39 cellular contexts compared by ENCODE assay signal in the genomic region with DNA sequence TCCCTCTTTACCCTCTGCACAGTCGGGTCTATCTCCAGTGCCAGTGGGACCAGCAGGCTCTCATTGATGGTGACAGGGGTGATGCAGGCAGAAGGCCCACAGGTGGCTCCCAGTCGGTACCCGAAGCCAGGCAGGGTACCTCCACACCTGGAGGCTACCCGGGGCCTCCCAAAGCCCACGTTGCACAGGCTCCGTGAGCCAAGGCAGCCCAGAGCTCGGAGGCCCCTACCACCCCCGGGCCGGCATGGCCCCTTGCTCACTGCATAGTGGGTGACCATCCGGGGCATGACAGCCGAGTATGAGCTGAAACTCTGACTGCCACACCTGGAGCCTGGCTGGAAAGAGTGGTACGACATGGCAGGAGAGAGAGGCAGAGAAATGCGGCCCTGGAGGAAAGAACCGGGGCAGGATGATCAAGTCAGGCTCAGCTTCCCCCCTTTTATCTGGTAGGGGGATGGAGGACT. TPM values are rescaled to one million over a fixed set of nuclear protein-coding genes. Genes with fewer than 3 reads are reported as not detected.
"Had no signal": no experiment of that assay in that cellular context is flagged by ENCODE, and none has a peak within 500 bp of the region (broad histone marks: within the 10 kb centered on the region; RNA-seq: fewer than 3 reads in every experiment).

A gene (minus strand): TSS at position 414 of the 464 bp plus-strand sequence. CDS start 58 bp downstream, at position 356.

- H3K27ac ChIP-seq: ascending aorta, body of pancreas, brain microvascular endothelial cell, breast epithelium, VCaP had no signal

- H3K27ac Mint-ChIP-seq: activated B cell treated with CpG ODN at 0.5 μM for 24 hours; activated CD4-positive, alpha-beta memory T cell treated with anti-CD3 and anti-CD28 coated beads for 36 hours; activated CD4-positive, alpha-beta T cell treated with anti-CD3 and anti-CD28 coated beads, Interleukin-2, amount 10 ng/mL, durations not matched to agents 24 days and 14 days; activated CD8-positive, alpha-beta T cell treated with anti-CD3 and anti-CD28 coated beads for 36 hours; activated naive CD4-positive, alpha-beta T cell treated with anti-CD3 and anti-CD28 coated beads, Interleukin-2, amount 10 ng/mL, durations not matched to agents 7 days and 5 days; activated naive CD4-positive, alpha-beta T cell treated with anti-CD3 and anti-CD28 coated beads, Interleukin-2, amount 50 U/mL, for 24 hours; activated naive CD8-positive, alpha-beta T cell; activated naive CD8-positive, alpha-beta T cell treated with anti-CD3 and anti-CD28 coated beads, Interleukin-2, amount 10 ng/mL, durations not matched to agents 7 days and 5 days; activated naive CD8-positive, alpha-beta T cell treated with anti-CD3 and anti-CD28 coated beads, Interleukin-2, amount 50 U/mL, for 24 hours; activated T-helper 2 cell treated with anti-CD3 and anti-CD28 coated beads, Interferon-gamma antibody, Interleukin-2, Interleukin-4, amounts not matched to agents 10 μg/mL and 5 μg/mL and 100 μg/mL, durations not matched to agents 14 hours and 24 hours and 36 hours; T-helper 1 cell treated with Interleukin-12 subunit alpha and Interleukin-12 subunit beta and Interleukin-4 antibody, amounts not matched to agents 30 μg/mL and 1 μg/mL, for 36 hours; T-helper 2 cell treated with Interferon-gamma antibody and Interleukin-4, amounts not matched to agents 5 μg/mL and 100 μg/mL, for 36 hours had no signal

- H3K4me1 Mint-ChIP-seq: activated B cell treated with CpG ODN at 0.5 μM for 24 hours; activated CD4-positive, alpha-beta T cell treated with anti-CD3 and anti-CD28 coated beads, Interleukin-2, amount 10 ng/mL, durations not matched to agents 24 days and 14 days; activated naive CD4-positive, alpha-beta T cell treated with anti-CD3 and anti-CD28 coated beads, Interleukin-2, amount 10 ng/mL, durations not matched to agents 7 days and 5 days; activated naive CD4-positive, alpha-beta T cell treated with anti-CD3 and anti-CD28 coated beads, Interleukin-2, amount 50 U/mL, for 24 hours; activated naive CD8-positive, alpha-beta T cell treated with anti-CD3 and anti-CD28 coated beads, Interleukin-2, amount 10 ng/mL, durations not matched to agents 7 days and 5 days; activated naive CD8-positive, alpha-beta T cell treated with anti-CD3 and anti-CD28 coated beads, Interleukin-2, amount 50 U/mL, for 24 hours had no signal

- H3K4me3 ChIP-seq: ascending aorta, body of pancreas, breast epithelium had no signal

- FAIRE-seq: TTC549 had no signal

- H3K36me3 ChIP-seq: ascending aorta, brain microvascular endothelial cell, breast epithelium had no signal

- H3K4me1 ChIP-seq: ascending aorta, body of pancreas, breast epithelium had no signal

- H3K9me3 Mint-ChIP-seq: activated B cell treated with CpG ODN at 0.5 μM for 24 hours; activated CD4-positive, alpha-beta memory T cell treated with anti-CD3 and anti-CD28 coated beads for 36 hours; activated CD4-positive, alpha-beta T cell treated with anti-CD3 and anti-CD28 coated beads, Interleukin-2, amount 10 ng/mL, durations not matched to agents 24 days and 14 days; activated CD8-positive, alpha-beta T cell treated with anti-CD3 and anti-CD28 coated beads for 36 hours; activated naive CD4-positive, alpha-beta T cell treated with anti-CD3 and anti-CD28 coated beads, Interleukin-2, amount 10 ng/mL, durations not matched to agents 7 days and 5 days; activated naive CD4-positive, alpha-beta T cell treated with anti-CD3 and anti-CD28 coated beads, Interleukin-2, amount 50 U/mL, for 24 hours; activated naive CD8-positive, alpha-beta T cell treated with anti-CD3 and anti-CD28 coated beads, Interleukin-2, amount 10 ng/mL, durations not matched to agents 7 days and 5 days; activated naive CD8-positive, alpha-beta T cell treated with anti-CD3 and anti-CD28 coated beads, Interleukin-2, amount 50 U/mL, for 24 hours; activated T-cell treated with anti-CD3 and anti-CD28 coated beads, Interleukin-2, amount 50 U/mL, for 4 hours; activated T-helper 2 cell treated with anti-CD3 and anti-CD28 coated beads, Interferon-gamma antibody, Interleukin-2, Interleukin-4, amounts not matched to agents 10 μg/mL and 5 μg/mL and 100 μg/mL, durations not matched to agents 14 hours and 24 hours and 36 hours; T-helper 1 cell treated with Interleukin-12 subunit alpha and Interleukin-12 subunit beta and Interleukin-4 antibody, amounts not matched to agents 30 μg/mL and 1 μg/mL, for 36 hours; T-helper 2 cell treated with Interferon-gamma antibody and Interleukin-4, amounts not matched to agents 5 μg/mL and 100 μg/mL, for 36 hours had no signal

- H3K27me3 ChIP-seq: ascending aorta, body of pancreas, brain microvascular endothelial cell, breast epithelium had no signal

- H3K4me3 Mint-ChIP-seq: activated B cell treated with CpG ODN at 0.5 μM for 24 hours; activated CD4-positive, alpha-beta memory T cell treated with anti-CD3 and anti-CD28 coated beads for 36 hours; activated CD4-positive, alpha-beta T cell treated with anti-CD3 and anti-CD28 coated beads, Interleukin-2, amount 10 ng/mL, durations not matched to agents 24 days and 14 days; activated CD8-positive, alpha-beta T cell treated with anti-CD3 and anti-CD28 coated beads for 36 hours; activated naive CD4-positive, alpha-beta T cell treated with anti-CD3 and anti-CD28 coated beads, Interleukin-2, amount 10 ng/mL, durations not matched to agents 7 days and 5 days; activated naive CD4-positive, alpha-beta T cell treated with anti-CD3 and anti-CD28 coated beads, Interleukin-2, amount 50 U/mL, for 24 hours; activated naive CD8-positive, alpha-beta T cell; activated naive CD8-positive, alpha-beta T cell treated with anti-CD3 and anti-CD28 coated beads, Interleukin-2, amount 10 ng/mL, durations not matched to agents 7 days and 5 days; activated naive CD8-positive, alpha-beta T cell treated with anti-CD3 and anti-CD28 coated beads, Interleukin-2, amount 50 U/mL, for 24 hours; activated T-cell treated with anti-CD3 and anti-CD28 coated beads, Interleukin-2, amount 50 U/mL, for 4 hours; T-helper 1 cell treated with Interleukin-12 subunit alpha and Interleukin-12 subunit beta and Interleukin-4 antibody, amounts not matched to agents 30 μg/mL and 1 μg/mL, for 36 hours; T-helper 2 cell treated with Interferon-gamma antibody and Interleukin-4, amounts not matched to agents 5 μg/mL and 100 μg/mL, for 36 hours had no signal

- DNase-seq: activated B cell treated with CpG ODN at 0.5 μM for 24 hours; activated CD4-positive, alpha-beta memory T cell treated with anti-CD3 and anti-CD28 coated beads for 36 hours; activated CD4-positive, alpha-beta T cell treated with anti-CD3 and anti-CD28 coated beads for 4 hours; activated CD4-positive, alpha-beta T cell treated with anti-CD3 and anti-CD28 coated beads, Interleukin-2, amount 10 ng/mL, durations not matched to agents 24 days and 14 days; activated CD4-positive, alpha-beta T cell treated with anti-CD3 and anti-CD28 coated beads, Interleukin-2, amount 50 U/mL, for 1 hour; activated CD4-positive, alpha-beta T cell treated with anti-CD3 and anti-CD28 coated beads, Interleukin-2, amount 50 U/mL, for 4 hours; activated CD4-positive, CD25-positive, alpha-beta regulatory T cell treated with anti-CD3 and anti-CD28 coated beads, Interleukin-2, amount 50 U/mL, for 72 hours; activated CD8-positive, alpha-beta memory T cell treated with anti-CD3 and anti-CD28 coated beads, Interleukin-2, amount 50 U/mL, for 4 hours; activated CD8-positive, alpha-beta T cell treated with anti-CD3 and anti-CD28 coated beads for 36 hours; activated effector memory CD4-positive, alpha-beta T cell treated with Interleukin-2 at 50 U/mL for 16 hours; activated gamma-delta T cell; activated naive CD4-positive, alpha-beta T cell treated with anti-CD3 and anti-CD28 coated beads, Interleukin-2, amount 10 ng/mL, durations not matched to agents 7 days and 5 days; activated naive CD4-positive, alpha-beta T cell treated with Interleukin-2 at 50 U/mL for 16 hours; activated naive CD8-positive, alpha-beta T cell treated with anti-CD3 and anti-CD28 coated beads, Interleukin-2, amount 10 ng/mL, durations not matched to agents 7 days and 5 days; activated naive CD8-positive, alpha-beta T cell treated with anti-CD3 and anti-CD28 coated beads, Interleukin-2, amount 50 U/mL, for 24 hours; activated T-cell treated with anti-CD3 and anti-CD28 coated beads for 4 hours; activated T-cell treated with anti-CD3 and anti-CD28 coated beads, Interleukin-2, amount 50 U/mL, for 1 hour; activated T-cell treated with anti-CD3 and anti-CD28 coated beads, Interleukin-2, amount 50 U/mL, for 4 hours; amygdala; anterior cingulate cortex; body of pancreas; brain microvascular endothelial cell; central memory CD4-positive, alpha-beta T cell; T-helper 1 cell; T-helper 2 cell; T-helper 9 cell had no signal

- H3K36me3 Mint-ChIP-seq: activated CD4-positive, alpha-beta memory T cell treated with anti-CD3 and anti-CD28 coated beads for 36 hours; activated naive CD4-positive, alpha-beta T cell treated with anti-CD3 and anti-CD28 coated beads, Interleukin-2, amount 10 ng/mL, durations not matched to agents 7 days and 5 days; activated naive CD4-positive, alpha-beta T cell treated with anti-CD3 and anti-CD28 coated beads, Interleukin-2, amount 50 U/mL, for 24 hours; activated naive CD8-positive, alpha-beta T cell; activated naive CD8-positive, alpha-beta T cell treated with anti-CD3 and anti-CD28 coated beads, Interleukin-2, amount 10 ng/mL, durations not matched to agents 7 days and 5 days had no signal

- H3K27me3 Mint-ChIP-seq: activated CD8-positive, alpha-beta T cell treated with anti-CD3 and anti-CD28 coated beads for 36 hours; activated naive CD4-positive, alpha-beta T cell treated with anti-CD3 and anti-CD28 coated beads, Interleukin-2, amount 50 U/mL, for 24 hours had no signal

- ATAC-seq: activated CD8-positive, alpha-beta T cell treated with anti-CD3 and anti-CD28 coated beads for 36 hours; activated naive CD8-positive, alpha-beta T cell treated with anti-CD3 and anti-CD28 coated beads, Interleukin-2, amount 50 U/mL, for 24 hours; activated T-cell treated with anti-CD3 and anti-CD28 coated beads, Interleukin-2, amount 50 U/mL, for 4 hours; body of pancreas had no signal

- H3K9me3 ChIP-seq: ascending aorta, body of pancreas, breast epithelium had no signal

RNA-seq across cellular contexts. Expression of the gene that starts here (rescaled TPM):
- total RNA-seq: activated B cell treated with CpG ODN at 0.5 μM for 24 hours; activated CD4-positive, alpha-beta memory T cell treated with anti-CD3 and anti-CD28 coated beads for 36 hours; activated CD4-positive, alpha-beta T cell treated with anti-CD3 and anti-CD28 coated beads, Interleukin-2, amount 10 ng/mL, durations not matched to agents 24 days and 14 days; activated CD8-positive, alpha-beta memory T cell treated with anti-CD3 and anti-CD28 coated beads for 36 hours; activated CD8-positive, alpha-beta T cell treated with anti-CD3 and anti-CD28 coated beads for 36 hours; activated naive CD8-positive, alpha-beta T cell treated with anti-CD3 and anti-CD28 coated beads, Interleukin-2, amount 10 ng/mL, durations not matched to agents 7 days and 5 days; activated T-cell treated with anti-CD3 and anti-CD28 coated beads, Interleukin-2, amount 50 U/mL, for 4 hours; activated T-helper 2 cell treated with anti-CD3 and anti-CD28 coated beads, Interferon-gamma antibody, Interleukin-2, Interleukin-4, amounts not matched to agents 10 μg/mL and 5 μg/mL and 100 μg/mL, durations not matched to agents 14 hours and 24 hours and 36 hours; ascending aorta; body of pancreas; breast epithelium; cardiac septum; cerebellum had no signal
- polyA plus RNA-seq: adipose tissue had no signal
